In the genomic region with DNA sequence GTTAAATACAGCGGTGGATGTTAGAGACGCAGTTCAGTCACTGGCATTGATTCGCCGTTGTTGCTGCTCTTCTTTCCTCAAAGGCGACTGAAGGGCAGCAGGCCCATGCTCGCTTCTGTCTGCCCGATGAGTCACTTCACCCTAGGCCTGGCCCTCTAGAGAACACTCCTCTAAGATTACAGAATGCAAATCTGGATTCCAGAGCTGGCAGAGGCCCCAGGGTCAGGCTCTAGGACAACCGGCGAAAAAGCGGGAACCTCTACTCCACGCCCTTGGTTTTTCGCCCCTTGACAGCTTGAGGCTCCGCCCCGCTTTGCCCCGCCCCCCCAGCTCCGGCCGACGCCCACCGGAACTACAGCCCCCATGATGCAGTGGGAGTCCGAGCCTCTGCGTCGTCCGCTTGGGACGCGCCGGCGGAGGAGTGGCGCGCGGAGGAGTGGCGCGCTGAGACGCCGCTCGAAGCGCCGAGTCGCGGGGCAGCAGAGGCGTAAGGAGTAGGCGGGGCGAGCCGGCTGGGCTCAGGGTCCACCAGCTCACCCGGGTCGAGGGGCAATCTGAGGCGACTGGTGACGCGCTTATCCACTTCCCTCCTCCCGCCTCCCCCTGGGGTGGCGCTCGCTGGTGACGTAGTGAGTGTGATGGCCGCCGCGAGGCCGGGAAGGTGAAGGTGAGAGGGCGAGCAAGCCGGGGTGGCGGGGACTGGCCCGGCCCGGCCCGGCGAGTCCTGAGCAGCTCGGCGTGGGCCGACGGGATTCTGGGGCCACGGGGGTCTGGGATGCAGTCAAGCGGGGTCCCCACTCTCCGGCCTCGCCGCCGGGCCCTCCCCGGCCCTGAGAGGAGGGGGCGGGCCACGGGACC, we compare ENCODE assay signal across 1 cellular context.
TF ChIP-seq lines count a peak whose summit lies in the region.

A gene (plus strand): TSS at position 627 of the 858 bp plus-strand sequence. CDS start 8,725 bp downstream, outside the sequence.

TF ChIP-seq in K562, 482 proteins besides CTCF, POLR2A, EP300 and RAD21 (continued from another document and continues in another):
- TF ChIP-seq MAZ (CRISPR knock-in tag; conservative IDR thresholded peaks at IDR 0.05 in 1 of 2, IDR thresholded peaks at IDR 0.05 in 1 of 2) (peak; percentile 100), SRF (CRISPR knock-in tag; IDR thresholded peaks at IDR 0.05) (peak in 1 of 2 experiments; percentile 72; a peak in 2 of 4 replicates), NFRKB (IDR thresholded peaks at IDR 0.05; ENCODE audit: low read depth) (peak; percentile 93), ETV5 (CRISPR knock-in tag; IDR thresholded peaks at IDR 0.05; ENCODE audit: low read depth) (0 out of 2 replicates have a peak, but pooled peaks have one; percentile 11), OTX1 (CRISPR knock-in tag; IDR thresholded peaks at IDR 0.05) (peak; percentile 34; the same call in 1 of the 2 replicates), CBFA2T3 (IDR thresholded peaks at IDR 0.05) (peak; percentile 35; the same call in 1 of the 2 replicates), PCBP2 (IDR thresholded peaks at IDR 0.05; ENCODE audit: low read depth, low read length, poor library complexity, severe bottlenecking) (no peak), RBBP5 (IDR thresholded peaks at IDR 0.05; ENCODE audit: borderline replicate concordance, insufficient read depth, low read length, poor library complexity, severe bottlenecking) (peak; percentile 98), KDM5B (IDR thresholded peaks at IDR 0.05; ENCODE audit: insufficient replicate concordance, low read depth, low read length) (peak; percentile 70), PPARD (CRISPR knock-in tag; IDR thresholded peaks at IDR 0.05) (no peak), FUS (optimal IDR thresholded peaks at IDR 0.05; ENCODE audit: low read depth, low read length) (peak; percentile 87), NFE2 (IDR thresholded peaks at IDR 0.05; ENCODE audit: low read depth) (peak; percentile 28; the same call in 1 of the 2 replicates), KDM1A (IDR thresholded peaks at IDR 0.05) (peak; percentile 76 to 83; a peak in 3 of 4 replicates), MYC (IDR thresholded peaks at IDR 0.05; ENCODE audit: low read depth, low read length) (peak; percentile 68), MYC (CRISPR knock-in tag; IDR thresholded peaks at IDR 0.05; ENCODE audit: borderline replicate concordance, low read depth) (peak; percentile 57; the same call in 1 of the 2 replicates), HNRNPK (IDR thresholded peaks at IDR 0.05; ENCODE audit: low read depth, low read length, poor library complexity, severe bottlenecking) (no peak)
- TF ChIP-seq, protein P1, sequence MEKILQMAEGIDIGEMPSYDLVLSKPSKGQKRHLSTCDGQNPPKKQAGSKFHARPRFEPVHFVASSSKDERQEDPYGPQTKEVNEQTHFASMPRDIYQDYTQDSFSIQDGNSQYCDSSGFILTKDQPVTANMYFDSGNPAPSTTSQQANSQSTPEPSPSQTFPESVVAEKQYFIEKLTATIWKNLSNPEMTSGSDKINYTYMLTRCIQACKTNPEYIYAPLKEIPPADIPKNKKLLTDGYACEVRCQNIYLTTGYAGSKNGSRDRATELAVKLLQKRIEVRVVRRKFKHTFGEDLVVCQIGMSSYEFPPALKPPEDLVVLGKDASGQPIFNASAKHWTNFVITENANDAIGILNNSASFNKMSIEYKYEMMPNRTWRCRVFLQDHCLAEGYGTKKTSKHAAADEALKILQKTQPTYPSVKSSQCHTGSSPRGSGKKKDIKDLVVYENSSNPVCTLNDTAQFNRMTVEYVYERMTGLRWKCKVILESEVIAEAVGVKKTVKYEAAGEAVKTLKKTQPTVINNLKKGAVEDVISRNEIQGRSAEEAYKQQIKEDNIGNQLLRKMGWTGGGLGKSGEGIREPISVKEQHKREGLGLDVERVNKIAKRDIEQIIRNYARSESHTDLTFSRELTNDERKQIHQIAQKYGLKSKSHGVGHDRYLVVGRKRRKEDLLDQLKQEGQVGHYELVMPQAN (IDR thresholded peaks at IDR 0.05; ENCODE audit: borderline replicate concordance): peak; percentile 51
- TF ChIP-seq, protein P2, sequence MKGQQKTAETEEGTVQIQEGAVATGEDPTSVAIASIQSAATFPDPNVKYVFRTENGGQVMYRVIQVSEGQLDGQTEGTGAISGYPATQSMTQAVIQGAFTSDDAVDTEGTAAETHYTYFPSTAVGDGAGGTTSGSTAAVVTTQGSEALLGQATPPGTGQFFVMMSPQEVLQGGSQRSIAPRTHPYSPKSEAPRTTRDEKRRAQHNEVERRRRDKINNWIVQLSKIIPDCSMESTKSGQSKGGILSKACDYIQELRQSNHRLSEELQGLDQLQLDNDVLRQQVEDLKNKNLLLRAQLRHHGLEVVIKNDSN (CRISPR knock-in tag; IDR thresholded peaks at IDR 0.05): no peak; the same call in 1 of the 2 replicates
- TF ChIP-seq, protein P3, sequence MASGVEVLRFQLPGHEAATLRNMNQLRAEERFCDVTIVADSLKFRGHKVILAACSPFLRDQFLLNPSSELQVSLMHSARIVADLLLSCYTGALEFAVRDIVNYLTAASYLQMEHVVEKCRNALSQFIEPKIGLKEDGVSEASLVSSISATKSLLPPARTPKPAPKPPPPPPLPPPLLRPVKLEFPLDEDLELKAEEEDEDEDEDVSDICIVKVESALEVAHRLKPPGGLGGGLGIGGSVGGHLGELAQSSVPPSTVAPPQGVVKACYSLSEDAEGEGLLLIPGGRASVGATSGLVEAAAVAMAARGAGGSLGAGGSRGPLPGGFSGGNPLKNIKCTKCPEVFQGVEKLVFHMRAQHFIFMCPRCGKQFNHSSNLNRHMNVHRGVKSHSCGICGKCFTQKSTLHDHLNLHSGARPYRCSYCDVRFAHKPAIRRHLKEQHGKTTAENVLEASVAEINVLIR (CRISPR knock-in tag; IDR thresholded peaks at IDR 0.05): peak; percentile 99
- TF ChIP-seq, protein P4, sequence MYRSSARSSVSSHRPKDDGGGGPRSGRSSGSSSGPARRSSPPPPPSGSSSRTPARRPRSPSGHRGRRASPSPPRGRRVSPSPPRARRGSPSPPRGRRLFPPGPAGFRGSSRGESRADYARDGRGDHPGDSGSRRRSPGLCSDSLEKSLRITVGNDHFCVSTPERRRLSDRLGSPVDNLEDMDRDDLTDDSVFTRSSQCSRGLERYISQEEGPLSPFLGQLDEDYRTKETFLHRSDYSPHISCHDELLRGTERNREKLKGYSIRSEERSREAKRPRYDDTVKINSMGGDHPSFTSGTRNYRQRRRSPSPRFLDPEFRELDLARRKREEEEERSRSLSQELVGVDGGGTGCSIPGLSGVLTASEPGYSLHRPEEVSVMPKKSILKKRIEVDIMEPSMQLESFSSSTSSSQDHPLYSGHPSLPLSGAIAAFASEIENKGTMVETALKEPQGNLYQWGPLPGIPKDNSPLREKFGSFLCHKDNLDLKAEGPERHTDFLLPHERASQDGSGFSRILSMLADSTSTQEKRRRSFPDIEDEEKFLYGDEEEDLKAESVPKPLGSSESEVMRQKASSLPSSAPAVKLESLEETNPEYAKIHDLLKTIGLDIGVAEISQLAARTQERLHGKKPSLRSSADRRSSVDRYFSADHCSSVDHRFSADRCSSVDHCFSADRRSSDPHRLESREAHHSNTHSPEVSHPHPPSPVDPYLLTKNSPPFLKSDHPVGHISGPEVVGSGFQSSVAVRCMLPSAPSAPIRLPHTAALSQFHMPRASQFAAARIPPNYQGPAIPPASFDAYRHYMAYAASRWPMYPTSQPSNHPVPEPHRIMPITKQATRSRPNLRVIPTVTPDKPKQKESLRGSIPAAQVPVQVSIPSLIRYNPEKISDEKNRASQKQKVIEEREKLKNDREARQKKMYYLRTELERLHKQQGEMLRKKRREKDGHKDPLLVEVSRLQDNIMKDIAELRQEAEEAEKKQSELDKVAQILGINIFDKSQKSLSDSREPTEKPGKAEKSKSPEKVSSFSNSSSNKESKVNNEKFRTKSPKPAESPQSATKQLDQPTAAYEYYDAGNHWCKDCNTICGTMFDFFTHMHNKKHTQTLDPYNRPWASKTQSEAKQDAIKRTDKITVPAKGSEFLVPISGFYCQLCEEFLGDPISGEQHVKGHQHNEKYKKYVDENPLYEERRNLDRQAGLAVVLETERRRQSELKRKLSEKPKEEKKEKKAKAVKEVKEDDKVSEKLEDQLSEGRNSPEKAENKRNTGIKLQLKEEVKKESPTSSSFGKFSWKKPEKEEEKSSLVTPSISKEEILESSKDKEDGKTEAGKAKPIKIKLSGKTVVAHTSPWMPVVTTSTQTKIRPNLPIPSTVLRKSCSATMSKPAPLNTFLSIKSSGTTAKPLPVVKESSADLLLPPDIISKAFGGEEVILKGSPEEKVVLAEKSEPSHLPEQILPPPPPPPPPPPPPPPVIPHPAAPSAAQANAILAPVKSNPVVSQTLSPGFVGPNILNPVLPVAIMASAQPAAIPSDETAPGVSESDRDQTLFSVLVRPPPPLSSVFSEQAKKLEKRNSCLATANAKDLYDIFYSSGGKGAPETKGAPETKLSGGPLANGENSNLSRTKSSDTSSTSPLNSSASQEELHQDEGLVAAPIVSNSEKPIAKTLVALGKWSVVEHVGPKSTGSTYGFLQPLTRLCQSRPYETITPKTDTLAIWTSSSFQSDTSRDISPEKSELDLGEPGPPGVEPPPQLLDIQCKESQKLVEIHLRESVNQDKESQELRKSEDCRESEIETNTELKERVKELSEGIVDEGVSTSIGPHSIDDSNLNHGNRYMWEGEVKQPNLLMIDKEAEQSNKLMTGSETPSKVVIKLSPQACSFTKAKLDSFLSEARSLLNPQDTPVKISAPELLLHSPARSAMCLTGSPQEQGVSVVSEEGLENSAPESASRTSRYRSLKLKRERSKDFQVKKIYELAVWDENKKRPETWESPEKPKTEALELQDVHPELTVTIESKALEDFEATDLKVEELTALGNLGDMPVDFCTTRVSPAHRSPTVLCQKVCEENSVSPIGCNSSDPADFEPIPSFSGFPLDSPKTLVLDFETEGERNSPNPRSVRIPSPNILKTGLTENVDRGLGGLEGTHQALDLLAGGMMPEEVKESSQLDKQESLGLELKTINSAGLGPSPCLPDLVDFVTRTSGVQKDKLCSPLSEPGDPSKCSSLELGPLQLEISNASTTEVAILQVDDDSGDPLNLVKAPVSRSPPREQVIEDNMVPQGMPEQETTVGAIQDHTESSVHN (IDR thresholded peaks at IDR 0.05; ENCODE audit: borderline replicate concordance in 1 of 2, low read depth in 1 of 2): no peak
- TF ChIP-seq, protein P5, sequence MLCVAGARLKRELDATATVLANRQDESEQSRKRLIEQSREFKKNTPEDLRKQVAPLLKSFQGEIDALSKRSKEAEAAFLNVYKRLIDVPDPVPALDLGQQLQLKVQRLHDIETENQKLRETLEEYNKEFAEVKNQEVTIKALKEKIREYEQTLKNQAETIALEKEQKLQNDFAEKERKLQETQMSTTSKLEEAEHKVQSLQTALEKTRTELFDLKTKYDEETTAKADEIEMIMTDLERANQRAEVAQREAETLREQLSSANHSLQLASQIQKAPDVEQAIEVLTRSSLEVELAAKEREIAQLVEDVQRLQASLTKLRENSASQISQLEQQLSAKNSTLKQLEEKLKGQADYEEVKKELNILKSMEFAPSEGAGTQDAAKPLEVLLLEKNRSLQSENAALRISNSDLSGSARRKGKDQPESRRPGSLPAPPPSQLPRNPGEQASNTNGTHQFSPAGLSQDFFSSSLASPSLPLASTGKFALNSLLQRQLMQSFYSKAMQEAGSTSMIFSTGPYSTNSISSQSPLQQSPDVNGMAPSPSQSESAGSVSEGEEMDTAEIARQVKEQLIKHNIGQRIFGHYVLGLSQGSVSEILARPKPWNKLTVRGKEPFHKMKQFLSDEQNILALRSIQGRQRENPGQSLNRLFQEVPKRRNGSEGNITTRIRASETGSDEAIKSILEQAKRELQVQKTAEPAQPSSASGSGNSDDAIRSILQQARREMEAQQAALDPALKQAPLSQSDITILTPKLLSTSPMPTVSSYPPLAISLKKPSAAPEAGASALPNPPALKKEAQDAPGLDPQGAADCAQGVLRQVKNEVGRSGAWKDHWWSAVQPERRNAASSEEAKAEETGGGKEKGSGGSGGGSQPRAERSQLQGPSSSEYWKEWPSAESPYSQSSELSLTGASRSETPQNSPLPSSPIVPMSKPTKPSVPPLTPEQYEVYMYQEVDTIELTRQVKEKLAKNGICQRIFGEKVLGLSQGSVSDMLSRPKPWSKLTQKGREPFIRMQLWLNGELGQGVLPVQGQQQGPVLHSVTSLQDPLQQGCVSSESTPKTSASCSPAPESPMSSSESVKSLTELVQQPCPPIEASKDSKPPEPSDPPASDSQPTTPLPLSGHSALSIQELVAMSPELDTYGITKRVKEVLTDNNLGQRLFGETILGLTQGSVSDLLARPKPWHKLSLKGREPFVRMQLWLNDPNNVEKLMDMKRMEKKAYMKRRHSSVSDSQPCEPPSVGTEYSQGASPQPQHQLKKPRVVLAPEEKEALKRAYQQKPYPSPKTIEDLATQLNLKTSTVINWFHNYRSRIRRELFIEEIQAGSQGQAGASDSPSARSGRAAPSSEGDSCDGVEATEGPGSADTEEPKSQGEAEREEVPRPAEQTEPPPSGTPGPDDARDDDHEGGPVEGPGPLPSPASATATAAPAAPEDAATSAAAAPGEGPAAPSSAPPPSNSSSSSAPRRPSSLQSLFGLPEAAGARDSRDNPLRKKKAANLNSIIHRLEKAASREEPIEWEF (CRISPR knock-in tag; IDR thresholded peaks at IDR 0.05): no peak
- TF ChIP-seq, protein P6, sequence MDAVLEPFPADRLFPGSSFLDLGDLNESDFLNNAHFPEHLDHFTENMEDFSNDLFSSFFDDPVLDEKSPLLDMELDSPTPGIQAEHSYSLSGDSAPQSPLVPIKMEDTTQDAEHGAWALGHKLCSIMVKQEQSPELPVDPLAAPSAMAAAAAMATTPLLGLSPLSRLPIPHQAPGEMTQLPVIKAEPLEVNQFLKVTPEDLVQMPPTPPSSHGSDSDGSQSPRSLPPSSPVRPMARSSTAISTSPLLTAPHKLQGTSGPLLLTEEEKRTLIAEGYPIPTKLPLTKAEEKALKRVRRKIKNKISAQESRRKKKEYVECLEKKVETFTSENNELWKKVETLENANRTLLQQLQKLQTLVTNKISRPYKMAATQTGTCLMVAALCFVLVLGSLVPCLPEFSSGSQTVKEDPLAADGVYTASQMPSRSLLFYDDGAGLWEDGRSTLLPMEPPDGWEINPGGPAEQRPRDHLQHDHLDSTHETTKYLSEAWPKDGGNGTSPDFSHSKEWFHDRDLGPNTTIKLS (IDR thresholded peaks at IDR 0.05; ENCODE audit: borderline replicate concordance, low read depth): peak; percentile 93
